16 cellular contexts compared by ENCODE assay signal in the genomic region with DNA sequence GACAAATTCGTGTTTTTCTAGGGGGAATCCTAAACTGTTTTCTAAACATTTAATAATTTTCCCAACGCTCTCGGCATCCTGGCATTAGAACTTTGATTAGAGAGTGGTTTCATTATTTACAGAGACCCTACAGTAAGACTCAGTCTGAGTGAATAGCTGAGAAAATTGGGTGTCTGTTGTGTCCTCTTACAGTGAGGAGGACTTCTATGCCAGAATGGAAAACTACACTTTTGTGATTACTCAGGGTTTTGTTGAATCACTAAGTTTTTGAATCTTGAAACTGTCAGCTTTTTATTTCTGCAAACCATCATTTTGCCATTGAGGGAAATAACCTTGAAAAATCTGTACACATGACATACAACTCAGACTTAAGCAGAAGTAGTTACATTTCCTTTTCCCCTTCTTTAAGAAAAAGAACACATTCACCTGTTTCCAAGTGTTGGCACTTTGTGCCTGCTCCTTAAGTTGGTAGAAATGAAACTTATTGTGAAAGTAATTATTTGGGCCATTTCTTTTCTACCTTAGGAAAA.
DNase-seq lines count a peak whose midpoint lies in the region; ATAC-seq, FAIRE-seq and TF ChIP-seq lines count a peak whose summit lies in the region.
"Had no signal": no experiment of that assay in that cellular context is flagged by ENCODE, and none has a peak within 500 bp of the region (broad histone marks: within the 10 kb centered on the region; RNA-seq: fewer than 3 reads in every experiment).

No MANE protein-coding gene starts in this region.

- no peaks in the 10 kb centered on the region for H3K79me2 ChIP-seq in KMS-11 (ENCODE audit: insufficient read depth, low read depth)

- peak; percentile 58 to 60 for ATAC-seq in activated T-cell treated with anti-CD3 and anti-CD28 coated beads, Interleukin-2, amount 50 U/mL, for 4 hours
- peak; percentile 38 to 61 for ATAC-seq in naive B cell (ENCODE audit: low read depth in 2 of 2)

- H3K4me1 Mint-ChIP-seq in activated T-cell treated with anti-CD3 and anti-CD28 coated beads, Interleukin-2, amount 50 U/mL, for 4 hours (ENCODE audit: low read depth): peaks cover 9% of the 10 kb centered on the region
- peaks cover 20% of the 10 kb centered on the region for H3K4me1 Mint-ChIP-seq in activated naive CD8-positive, alpha-beta T cell treated with anti-CD3 and anti-CD28 coated beads for 36 hours
- H3K4me1 Mint-ChIP-seq in naive B cell: peaks cover 17 to 39% (median 27%) of the 10 kb centered on the region in 3 donors
- H3K4me1 Mint-ChIP-seq: CD4-positive, CD25-positive, alpha-beta regulatory T cell had no signal

- H3K4me3 Mint-ChIP-seq in activated T-cell treated with anti-CD3 and anti-CD28 coated beads, Interleukin-2, amount 50 U/mL, for 4 hours: no peak overlapping the region
- no peak overlapping the region for H3K4me3 Mint-ChIP-seq in activated naive CD8-positive, alpha-beta T cell treated with anti-CD3 and anti-CD28 coated beads for 36 hours
- H3K4me3 Mint-ChIP-seq in naive B cell: no peak overlapping the region
- H3K4me3 Mint-ChIP-seq: CD4-positive, CD25-positive, alpha-beta regulatory T cell had no signal

- H3K27ac Mint-ChIP-seq in activated naive CD8-positive, alpha-beta T cell treated with anti-CD3 and anti-CD28 coated beads for 36 hours: peak overlapping the region; percentile 27
- H3K27ac Mint-ChIP-seq in naive B cell: peak overlapping the region in 2 of 6 donors; percentile 12 to 40
- H3K27ac Mint-ChIP-seq: CD4-positive, CD25-positive, alpha-beta regulatory T cell had no signal

- no peaks in the 10 kb centered on the region for H3K36me3 ChIP-seq in KMS-11 (ENCODE audit: insufficient read depth)
- H3K36me3 ChIP-seq: BLaER1 treated with 17β-estradiol and CSF1 and Interleukin-3, amounts not matched to agents 10 nM and 100 nM; HAP-1 had no signal

- no peaks in the 10 kb centered on the region for H3K27me3 ChIP-seq in KMS-11 (ENCODE audit: insufficient read depth, low read depth)
- H3K27me3 ChIP-seq: BLaER1 treated with 17β-estradiol and CSF1 and Interleukin-3, amounts not matched to agents 10 nM and 100 nM had no signal

- H3K9me3 Mint-ChIP-seq in activated T-cell treated with anti-CD3 and anti-CD28 coated beads, Interleukin-2, amount 50 U/mL, for 4 hours: no peaks in the 10 kb centered on the region
- no peaks in the 10 kb centered on the region for H3K9me3 Mint-ChIP-seq in activated naive CD8-positive, alpha-beta T cell treated with anti-CD3 and anti-CD28 coated beads for 36 hours
- peaks cover 0 to 8% (median 0%) of the 10 kb centered on the region in 7 donors for H3K9me3 Mint-ChIP-seq in naive B cell

- no peak for DNase-seq in activated T-cell treated with anti-CD3 and anti-CD28 coated beads, Interleukin-2, amount 50 U/mL, for 4 hours
- no peak for DNase-seq in activated T-cell treated with anti-CD3 and anti-CD28 coated beads, Interleukin-2, amount 50 U/mL, for 48 hours
- DNase-seq in activated naive CD8-positive, alpha-beta T cell treated with anti-CD3 and anti-CD28 coated beads for 36 hours: no peak
- DNase-seq in naive B cell: no peak
- DNase-seq in NCI-H2227 treated with DMSO at 0.1 percent for 48 hours (lab: John Stamatoyannopoulos, UW): no peak
- DNase-seq in NCI-H748 (lab: John Stamatoyannopoulos, UW; ENCODE audit: unreplicated experiment): no peak
- DNase-seq in GM12892 (ENCODE audit: insufficient read length): no peak
- DNase-seq: ACHN; CD4-positive, CD25-positive, alpha-beta regulatory T cell; DMS53; GF-D8 had no signal

- no peak overlapping the region for H3K4me3 ChIP-seq in KMS-11 (IDR thresholded peaks at IDR 0.05; ENCODE audit: insufficient read depth, low read depth, low read length)
- H3K4me3 ChIP-seq: BLaER1 treated with 17β-estradiol and CSF1 and Interleukin-3, amounts not matched to agents 10 nM and 100 nM; HAP-1 had no signal

- TF ChIP-seq CTCF in KMS-11 (conservative IDR thresholded peaks at IDR 0.05; ENCODE audit: low read depth, low read length): no peak

- H2AFZ ChIP-seq in KMS-11 (ENCODE audit: low read depth): no peak overlapping the region

- H3K27ac ChIP-seq in KMS-11: no peak overlapping the region

- no peak for FAIRE-seq in GM12892 (lab: Jason Lieb, UNC)
- FAIRE-seq: H1, HTR-8/SVneo had no signal

- no peaks in the 10 kb centered on the region for H4K20me1 ChIP-seq in KMS-11 (ENCODE audit: insufficient read depth)
- H4K20me1 ChIP-seq: BLaER1 treated with 17β-estradiol and CSF1 and Interleukin-3, amounts not matched to agents 10 nM and 100 nM had no signal

- H3K4me1 ChIP-seq in KMS-11 (ENCODE audit: low read depth, poor library complexity, severe bottlenecking): peaks cover 21% of the 10 kb centered on the region
- H3K4me1 ChIP-seq: HAP-1 had no signal

- no peak overlapping the region for H3K9ac ChIP-seq in KMS-11

- H3K36me3 Mint-ChIP-seq in activated T-cell treated with anti-CD3 and anti-CD28 coated beads, Interleukin-2, amount 50 U/mL, for 4 hours (ENCODE audit: insufficient read depth): no peaks in the 10 kb centered on the region
- no peaks in the 10 kb centered on the region for H3K36me3 Mint-ChIP-seq in activated naive CD8-positive, alpha-beta T cell treated with anti-CD3 and anti-CD28 coated beads for 36 hours
- no peaks in the 10 kb centered on the region for H3K36me3 Mint-ChIP-seq in naive B cell
- H3K36me3 Mint-ChIP-seq: CD4-positive, CD25-positive, alpha-beta regulatory T cell had no signal

- H3K4me2 ChIP-seq in KMS-11: peak overlapping the region; percentile 10; the same call in 1 of the 2 replicates

- no peak for TF ChIP-seq POLR2A in GM12892 (IDR thresholded peaks at IDR 0.05; ENCODE audit: low read depth, low read length)

- no peaks in the 10 kb centered on the region for H3K27me3 Mint-ChIP-seq in activated T-cell treated with anti-CD3 and anti-CD28 coated beads, Interleukin-2, amount 50 U/mL, for 4 hours (ENCODE audit: low read depth)
- H3K27me3 Mint-ChIP-seq in activated naive CD8-positive, alpha-beta T cell treated with anti-CD3 and anti-CD28 coated beads for 36 hours: no peaks in the 10 kb centered on the region
- H3K27me3 Mint-ChIP-seq in naive B cell: no peaks in the 10 kb centered on the region
